In genomic region chr6:67141012-67141411, GRCh38 we compare ENCODE assay signal across 23 cellular contexts.
"Had no signal": no experiment of that assay in that cellular context is flagged by ENCODE, and none has a peak within 500 bp of the region (broad histone marks: within the 10 kb centered on the region; RNA-seq: fewer than 3 reads in every experiment).

No MANE protein-coding gene starts in this region.

- H3K4me3 ChIP-seq: colonic mucosa, esophagus muscularis mucosa, gastroesophageal sphincter, heart left ventricle, left lung, psoas muscle, sigmoid colon, thyroid gland had no signal

- H3K36me3 ChIP-seq: colonic mucosa, esophagus muscularis mucosa, gastroesophageal sphincter, heart left ventricle, left lung, sigmoid colon, thyroid gland had no signal

- H3K36me3 Mint-ChIP-seq: naive thymus-derived CD8-positive, alpha-beta T cell; stimulated activated naive B cell treated with anti-CD40 and anti-IgM and Interleukin-4, amounts not matched to agents 10 μg/mL and 1 μg/mL and 100 μg/mL, for 72 hours had no signal

- H3K27ac Mint-ChIP-seq: dendritic cell treated with granulocyte-macrophage colony-stimulating factor and Interleukin-4, amounts not matched to agents 40 ng/mL and 50 ng/mL, for 4 days; endodermal cell; naive thymus-derived CD8-positive, alpha-beta T cell; nephron progenitor cell; stimulated activated naive B cell treated with anti-CD40 and anti-IgM and Interleukin-4, amounts not matched to agents 10 μg/mL and 1 μg/mL and 100 μg/mL, for 72 hours; stimulated activated naive CD8-positive, alpha-beta T cell treated with anti-CD3 and anti-CD28 coated beads, Interleukin-15, Interleukin-2, amounts not matched to agents 100 ng/mL and 50 ng/mL, for 24 hours had no signal

- H3K27ac ChIP-seq: colonic mucosa, esophagus muscularis mucosa, foreskin keratinocyte, gastroesophageal sphincter, heart left ventricle, left lung, psoas muscle, sigmoid colon, thyroid gland had no signal

- H3K9me3 Mint-ChIP-seq: nephron progenitor cell; stimulated activated naive CD8-positive, alpha-beta T cell treated with anti-CD3 and anti-CD28 coated beads, Interleukin-15, Interleukin-2, amounts not matched to agents 100 ng/mL and 50 ng/mL, for 24 hours had no signal

- H3K4me1 Mint-ChIP-seq: endodermal cell; naive thymus-derived CD8-positive, alpha-beta T cell; nephron progenitor cell; stimulated activated naive B cell treated with anti-CD40 and anti-IgM and Interleukin-4, amounts not matched to agents 10 μg/mL and 1 μg/mL and 100 μg/mL, for 72 hours had no signal

- ATAC-seq: foreskin keratinocyte; gastroesophageal sphincter; heart left ventricle; left cardiac atrium; left lung; naive thymus-derived CD8-positive, alpha-beta T cell; psoas muscle; right cardiac atrium; stimulated activated naive B cell treated with anti-CD40 and anti-IgM and Interleukin-4, amounts not matched to agents 10 μg/mL and 1 μg/mL and 100 μg/mL, for 72 hours had no signal

- H3K4me1 ChIP-seq: colonic mucosa, esophagus muscularis mucosa, foreskin keratinocyte, gastroesophageal sphincter, heart left ventricle, left lung, psoas muscle, sigmoid colon, thyroid gland had no signal

- H3K9me3 ChIP-seq: colonic mucosa, esophagus muscularis mucosa, psoas muscle, sigmoid colon, thyroid gland had no signal

- H3K27me3 ChIP-seq: colonic mucosa, esophagus muscularis mucosa, foreskin keratinocyte, gastroesophageal sphincter, heart left ventricle, left lung, sigmoid colon, thyroid gland had no signal

- H3K27me3 Mint-ChIP-seq: dendritic cell treated with granulocyte-macrophage colony-stimulating factor and Interleukin-4, amounts not matched to agents 40 ng/mL and 50 ng/mL, for 4 days; naive thymus-derived CD8-positive, alpha-beta T cell; stimulated activated naive B cell treated with anti-CD40 and anti-IgM and Interleukin-4, amounts not matched to agents 10 μg/mL and 1 μg/mL and 100 μg/mL, for 72 hours; stimulated activated naive CD8-positive, alpha-beta T cell treated with anti-CD3 and anti-CD28 coated beads, Interleukin-15, Interleukin-2, amounts not matched to agents 100 ng/mL and 50 ng/mL, for 24 hours had no signal

- H3K4me3 Mint-ChIP-seq: dendritic cell treated with granulocyte-macrophage colony-stimulating factor and Interleukin-4, amounts not matched to agents 40 ng/mL and 50 ng/mL, for 4 days; endodermal cell; naive thymus-derived CD8-positive, alpha-beta T cell; nephron progenitor cell; stimulated activated naive B cell treated with anti-CD40 and anti-IgM and Interleukin-4, amounts not matched to agents 10 μg/mL and 1 μg/mL and 100 μg/mL, for 72 hours; stimulated activated naive CD8-positive, alpha-beta T cell treated with anti-CD3 and anti-CD28 coated beads, Interleukin-15, Interleukin-2, amounts not matched to agents 100 ng/mL and 50 ng/mL, for 24 hours had no signal

- DNase-seq: colonic mucosa; effector CD8-positive, alpha-beta T cell; endodermal cell; foreskin keratinocyte; heart left ventricle; hippocampal formation; left cardiac atrium; left lung; mesendoderm; naive thymus-derived CD8-positive, alpha-beta T cell; nephron progenitor cell; nucleus accumbens; psoas muscle; right cardiac atrium; sigmoid colon; stimulated activated CD4-positive, alpha-beta T cell treated with anti-CD3 and anti-CD28 coated beads, Interleukin-4, amount 100 ng/mL, for 4 hours; stimulated activated naive B cell treated with anti-CD40 and anti-IgM and Interleukin-4, amounts not matched to agents 10 μg/mL and 1 μg/mL and 100 μg/mL, for 72 hours; thyroid gland; trophoblast cell had no signal
